In the genomic region with DNA sequence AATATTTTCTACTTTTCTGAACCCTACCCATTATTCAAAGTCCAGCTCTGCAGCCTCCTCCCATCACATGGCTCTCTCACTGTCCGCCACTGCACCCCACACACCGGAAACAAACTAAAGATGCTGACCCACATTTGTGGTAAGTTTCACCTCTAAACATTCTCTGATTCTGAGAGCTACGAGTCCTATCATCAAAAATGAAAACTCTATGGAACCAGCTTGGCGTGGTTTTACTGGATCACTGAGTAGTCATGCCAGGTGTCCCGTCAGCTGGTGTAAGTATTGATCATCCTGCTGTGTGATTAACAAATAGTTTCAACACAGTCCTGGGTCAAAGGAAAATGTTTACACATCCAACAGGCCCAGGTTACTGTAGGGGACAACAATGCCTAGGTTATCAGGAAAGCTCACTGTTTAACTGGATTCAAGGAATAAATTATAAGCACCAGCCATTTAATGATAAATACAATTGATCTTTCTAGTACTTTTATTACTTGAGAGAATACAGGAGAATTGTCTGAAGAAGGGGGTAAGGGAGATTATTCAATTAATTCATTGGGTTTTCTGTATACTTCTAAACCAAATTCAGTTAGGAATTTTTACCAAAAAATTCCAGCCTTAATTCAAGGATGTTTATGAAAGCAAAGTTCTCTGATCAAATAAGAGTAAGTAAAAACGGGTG, we compare ENCODE assay signal across 8 cellular contexts. TPM values are rescaled to one million over a fixed set of nuclear protein-coding genes. Genes with fewer than 3 reads are reported as not detected.
DNase-seq lines count a peak whose midpoint lies in the region; ATAC-seq and TF ChIP-seq lines count a peak whose summit lies in the region.

No MANE protein-coding gene starts in this region.

- H3K9me3 ChIP-seq in Loucy (ENCODE audit: insufficient read depth, low read depth, low read length): no peaks in the 10 kb centered on the region
- no peaks in the 10 kb centered on the region for H3K9me3 ChIP-seq in skeletal muscle tissue (ENCODE audit: control insufficient read depth in 3 of 3, low read length in 3 of 3)

- H3K27me3 ChIP-seq in Loucy (ENCODE audit: insufficient read depth, low read length, poor library complexity, severe bottlenecking) (no peaks in the 10 kb centered on the region), dorsolateral prefrontal cortex (no peaks in the 10 kb centered on the region), skeletal muscle tissue (ENCODE audit: control insufficient read depth in 3 of 3, insufficient read depth in 3 of 3, low read length in 3 of 3) (no peaks in the 10 kb centered on the region)

- peak overlapping the region in 43 of 59 donors; percentile 2 to 80 (median 34) for H3K27ac ChIP-seq in dorsolateral prefrontal cortex
- H3K27ac ChIP-seq in skeletal muscle tissue (ENCODE audit: low read depth, low read length): peak overlapping the region; percentile 64

- peaks cover 13% of the 10 kb centered on the region; the same call in 1 of the 2 replicates for H3F3A ChIP-seq in Loucy (ENCODE audit: low read depth)

- TF ChIP-seq CTCF in Loucy (conservative IDR thresholded peaks at IDR 0.05; ENCODE audit: low read length) (no peak), dorsolateral prefrontal cortex (IDR thresholded peaks at IDR 0.05 in 54 of 56, conservative IDR thresholded peaks at IDR 0.05 in 2 of 56; ENCODE audit: low read depth in 1 of 56, partially characterized antibody in 56 of 56) (no peak)

- intact Hi-C loops in dorsolateral prefrontal cortex (cut with DNase I): loop anchor here in 1 of 2 donors (5.0 kb wide), 1 partner anchor 251 kb away; no protein-coding TSS in a partner anchor

- peak; percentile 53 to 55 for ATAC-seq in activated CD4-positive, CD25-positive, alpha-beta regulatory T cell treated with anti-CD3 and anti-CD28 coated beads, Interleukin-2, amount 50 U/mL, for 24 hours

- peak overlapping the region; percentile 65 for H3K9ac ChIP-seq in Loucy (ENCODE audit: low read depth, low read length, poor library complexity, severe bottlenecking)
- H3K9ac ChIP-seq in skeletal muscle tissue (ENCODE audit: low read depth in 1 of 3, low read length in 3 of 3): no peak overlapping the region

- H3K9me2 ChIP-seq in Loucy (replicated peaks; ENCODE audit: low read depth, low read length): no peaks in the 10 kb centered on the region

- H3K36me3 ChIP-seq in Loucy (ENCODE audit: insufficient read depth, low read length) (peaks cover 3% of the 10 kb centered on the region; the same call in 1 of the 2 replicates), skeletal muscle tissue (ENCODE audit: control insufficient read depth in 3 of 3, insufficient read depth in 3 of 3, low read length in 3 of 3) (no peaks in the 10 kb centered on the region)

- peaks cover 89% of the 10 kb centered on the region for H3K79me2 ChIP-seq in Loucy (ENCODE audit: insufficient read depth, low read length)

- H3K4me3 ChIP-seq in Loucy (ENCODE audit: low read length, poor library complexity, severe bottlenecking) (peak overlapping the region; percentile 74), dorsolateral prefrontal cortex (no peak overlapping the region), skeletal muscle tissue (ENCODE audit: low read length in 3 of 3) (no peak overlapping the region)

- H4K20me1 ChIP-seq in Loucy (ENCODE audit: insufficient read depth, low read length, poor library complexity, severe bottlenecking): peaks cover 3% of the 10 kb centered on the region

- DNase-seq in activated CD4-positive, CD25-positive, alpha-beta regulatory T cell treated with anti-CD3 and anti-CD28 coated beads, Interleukin-2, amount 50 U/mL, for 72 hours: no peak
- no peak for DNase-seq in dorsolateral prefrontal cortex
- DNase-seq in iPS-NIHi7 (ENCODE audit: extremely low spot score): no peak
- DNase-seq in dedifferentiated amniotic fluid mesenchymal stem cell (ENCODE audit: extremely low spot score): no peak
- DNase-seq in NCI-H1417 (lab: John Stamatoyannopoulos, UW): no peak

- peak overlapping the region; percentile 94 for H3K4me2 ChIP-seq in Loucy (ENCODE audit: low read depth, low read length, poor library complexity, severe bottlenecking)

- H2AFZ ChIP-seq in Loucy (ENCODE audit: low read length): no peak overlapping the region

- H3K4me1 ChIP-seq in Loucy (ENCODE audit: insufficient read depth, low read length, poor library complexity, severe bottlenecking) (peaks cover 79% of the 10 kb centered on the region), skeletal muscle tissue (ENCODE audit: control insufficient read depth in 3 of 3, insufficient read depth in 3 of 3, low read length in 3 of 3) (peaks cover 27 to 38% (median 31%) of the 10 kb centered on the region in 3 donors)

RNA-seq across cellular contexts. Expression of gene CYTH1, which starts 33.9 kb away (rescaled TPM):
- total RNA-seq in dorsolateral prefrontal cortex: 100 to 1,000 TPM in 67 of 120 experiments, 10 to 100 TPM in 53; 70.0 to 339 (median 108) TPM
- 17.7 TPM for total RNA-seq in skeletal muscle tissue
